ENCODE assay signal across 13 cellular contexts in genomic region chr9:121862973-121863372, GRCh38.
DNase-seq lines count a peak whose midpoint lies in the region; TF ChIP-seq lines count a peak whose summit lies in the region.
"Had no signal": no experiment of that assay in that cellular context is flagged by ENCODE, and none has a peak within 500 bp of the region (broad histone marks: within the 10 kb centered on the region; RNA-seq: fewer than 3 reads in every experiment).

No MANE protein-coding gene starts in this region.

- DNase-seq in SW480 (ENCODE audit: low spot score) (peak; percentile 33), coronary artery (ENCODE audit: low spot score) (peak; percentile 46), mesenteric fat pad (ENCODE audit: low spot score) (peak; percentile 60), testis (peak; percentile 5), NCI-H2171 (lab: John Stamatoyannopoulos, UW) (no peak), COR-L47 (lab: John Stamatoyannopoulos, UW) (no peak), superior temporal gyrus (ENCODE audit: extremely low spot score) (no peak)
- DNase-seq: Caco-2; CD8-positive, alpha-beta T cell; DND-41; GDM1; H7 had no signal

- no peaks in the 10 kb centered on the region for H3K4me1 ChIP-seq in testis
- H3K4me1 ChIP-seq: A549, Caco-2 had no signal

- H3K4me3 ChIP-seq in coronary artery (no peak overlapping the region), testis (no peak overlapping the region)
- H3K4me3 ChIP-seq: A549 had no signal

- intact Hi-C loops in testis (cut with DNase I; ENCODE audit: low total_unique reads) = no loop called here

- H3K36me3 ChIP-seq in testis (ENCODE audit: low read depth, missing control alignments) = no peaks in the 10 kb centered on the region

- TF ChIP-seq CTCF in coronary artery (IDR thresholded peaks at IDR 0.05) (no peak), testis (IDR thresholded peaks at IDR 0.05) (no peak)

- H3K9me3 ChIP-seq in testis = no peaks in the 10 kb centered on the region
- H3K9me3 ChIP-seq: A549, Caco-2 had no signal

- no peak for TF ChIP-seq POLR2A in testis (IDR thresholded peaks at IDR 0.05)

- 93 to 95% methylated on average over 13 of the region's 13 CpGs for WGBS in testis, 2 donors

- H3K27me3 ChIP-seq in testis = no peaks in the 10 kb centered on the region

- no peak overlapping the region for H3K27ac ChIP-seq in coronary artery
- no peak overlapping the region for H3K27ac ChIP-seq in testis
- H3K27ac ChIP-seq: A549 had no signal

Comparison
In these comparisons a context has a peak if more than half of its experiments do, and no peak if none do; other contexts are left out.
1. DNase-seq: peak in SW480 (single experiment), coronary artery (single experiment), mesenteric fat pad (single experiment) and testis (single experiment); none in NCI-H2171 (single experiment), COR-L47 (single experiment) and superior temporal gyrus (single experiment).